In the genomic region with DNA sequence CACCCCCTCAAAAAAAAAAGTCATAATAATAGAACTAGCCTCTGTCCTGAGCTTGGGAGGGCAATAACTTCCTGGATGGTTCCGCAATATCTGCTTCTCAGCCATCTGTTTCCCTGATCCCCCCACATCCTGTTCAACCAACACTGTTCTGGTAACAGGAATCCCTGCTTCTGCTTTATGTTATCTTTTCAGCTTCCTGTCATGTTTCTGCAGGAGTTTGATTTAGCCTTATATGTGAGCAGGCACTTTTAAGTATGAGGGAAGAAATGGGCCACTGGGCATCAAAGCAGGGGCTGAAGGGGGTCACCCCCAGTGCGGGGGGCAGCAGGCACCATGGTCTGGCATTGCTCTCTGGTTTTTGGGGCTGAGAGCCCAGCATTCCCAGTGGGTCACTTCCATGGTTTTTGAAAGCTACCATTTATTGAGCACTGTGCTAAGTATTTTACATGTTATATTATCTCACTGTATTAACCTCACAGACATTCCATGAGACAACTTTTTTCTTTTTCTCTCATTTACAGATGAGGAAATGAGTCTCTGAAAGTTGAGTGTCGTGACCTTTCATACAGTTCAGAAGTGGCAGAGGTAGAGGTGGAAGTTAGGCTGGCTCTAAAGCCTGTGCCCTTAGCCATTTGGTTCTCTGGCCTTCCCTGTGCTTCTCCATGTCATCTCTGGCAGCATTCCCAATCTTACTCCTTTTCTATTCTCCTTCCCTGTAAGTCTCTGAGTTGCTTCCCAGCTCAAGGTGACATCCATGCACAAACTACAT, we compare ENCODE assay signal across 8 cellular contexts.
DNase-seq lines count a peak whose midpoint lies in the region; ATAC-seq and TF ChIP-seq lines count a peak whose summit lies in the region.

No MANE protein-coding gene starts in this region.

- no TSS peak for BruUV-seq in Calu3 (replicated peaks; lab: Mats Ljungman, UMichigan)

- no peak for TF ChIP-seq POLR2A in gastroesophageal sphincter (IDR thresholded peaks at IDR 0.05)

- H3K27me3 Mint-ChIP-seq in Calu3 (ENCODE audit: unreplicated experiment): no peaks in the 10 kb centered on the region

- CTCF ChIA-PET in Calu3 (lab: Charles Lee): interaction anchor here (0.7 to 0.9 kb wide), 2 partner anchors 45 to 188 kb away, joined by 3 read pairs; no protein-coding TSS in a partner anchor

- H3K4me3 ChIP-seq in gastroesophageal sphincter (no peak overlapping the region), skeletal muscle satellite cell (ENCODE audit: low read length) (peak overlapping the region; percentile 1)

- DNase-seq in H4 (ENCODE audit: low spot score) (peak; percentile 39), SK-N-DZ (ENCODE audit: low spot score) (peak; percentile 20), Calu3 (no peak), DMS79 treated with DMSO at 0.1 percent for 48 hours (lab: John Stamatoyannopoulos, UW) (no peak)
- DNase-seq in activated CD4-positive, alpha-beta T cell treated with anti-CD3 and anti-CD28 coated beads, Interleukin-2, amount 50 U/mL, for 48 hours: no peak

- peak overlapping the region; percentile 40 for H3K9ac ChIP-seq in skeletal muscle satellite cell (ENCODE audit: low read depth, low read length)

- WGBS in gastroesophageal sphincter (ENCODE audit: low coverage in 1 of 2), 2 donors: 28 to 42% methylated on average over 2 to 3 of the region's 3 CpGs

- TF ChIP-seq EP300 in gastroesophageal sphincter (IDR thresholded peaks at IDR 0.05): no peak

- no peak overlapping the region for H3K27ac Mint-ChIP-seq in Calu3 (ENCODE audit: unreplicated experiment)

- H3K4me1 ChIP-seq in gastroesophageal sphincter (peaks cover 0 to 21% (median 0%) of the 10 kb centered on the region in 3 donors), skeletal muscle satellite cell (ENCODE audit: control insufficient read depth, insufficient read depth, low read length) (peaks cover 57% of the 10 kb centered on the region)

- no peaks in the 10 kb centered on the region for H3K9me3 Mint-ChIP-seq in Calu3 (ENCODE audit: low read depth, unreplicated experiment)

- H3K9me3 ChIP-seq in gastroesophageal sphincter: no peaks in the 10 kb centered on the region
- H3K9me3 ChIP-seq in skeletal muscle satellite cell (replicated peaks; ENCODE audit: low read length): no peaks in the 10 kb centered on the region

- no peaks in the 10 kb centered on the region for H3K36me3 Mint-ChIP-seq in Calu3 (ENCODE audit: insufficient read depth, unreplicated experiment)

- H3K36me3 ChIP-seq in gastroesophageal sphincter (peaks cover 0 to 7% of the 10 kb centered on the region in 2 donors), skeletal muscle satellite cell (ENCODE audit: insufficient read depth, low read length) (no peaks in the 10 kb centered on the region)

- H3K27me3 ChIP-seq in gastroesophageal sphincter (no peaks in the 10 kb centered on the region), skeletal muscle satellite cell (ENCODE audit: control insufficient read depth, insufficient read depth, low read length) (no peaks in the 10 kb centered on the region)

- intact Hi-C loops in Calu3 (cut with micrococcal nuclease; ENCODE audit: unreplicated experiment): no loop called here

- peak overlapping the region; percentile 60 for H3K4me2 ChIP-seq in skeletal muscle satellite cell (ENCODE audit: low read length)

- H3K4me1 Mint-ChIP-seq in Calu3 (ENCODE audit: low read depth, unreplicated experiment): peaks cover 11% of the 10 kb centered on the region

- TF ChIP-seq CTCF in gastroesophageal sphincter (IDR thresholded peaks at IDR 0.05) (no peak), Calu3 (IDR thresholded peaks at IDR 0.05; ENCODE audit: unreplicated experiment) (no peak)

- peak; percentile 65 for ATAC-seq in gastroesophageal sphincter
- no peak for ATAC-seq in GM19452 (IDR thresholded peaks at IDR 0.05; ENCODE audit: unreplicated experiment)

- H3K27ac ChIP-seq in gastroesophageal sphincter: peak overlapping the region in 3 of 4 donors; percentile 9 to 50 (median 25)

- no peak overlapping the region for H3K4me3 Mint-ChIP-seq in Calu3 (ENCODE audit: low read depth, unreplicated experiment)

Comparison
In these comparisons a context has a peak if more than half of its experiments do, and no peak if none do; other contexts are left out.
1. DNase-seq: peak in H4 (single experiment) and SK-N-DZ (single experiment); none in Calu3 (single experiment), DMS79 treated with DMSO at 0.1 percent for 48 hours (single experiment) and activated CD4-positive, alpha-beta T cell treated with anti-CD3 and anti-CD28 coated beads, Interleukin-2, amount 50 U/mL, for 48 hours (0 of 2).